8 cellular contexts compared by ENCODE assay signal in genomic region chr4:47914219-47914925, GRCh38. TPM values are rescaled to one million over a fixed set of nuclear protein-coding genes. Genes with fewer than 3 reads are reported as not detected.
A peak's percentile ranks its signal among the peaks of the same experiment; 100 is the strongest.
DNase-seq lines count a peak whose midpoint lies in the region; ATAC-seq and TF ChIP-seq lines count a peak whose summit lies in the region.

Gene NFXL1 (minus strand): TSS chr4:47914583. CDS start chr4:47914203, 380 bp downstream.

- peak within 1 kb of the TSS; percentile 84 for H2AFZ ChIP-seq in KMS-11 (ENCODE audit: low read depth)

- H3K4me1 ChIP-seq in KMS-11 (ENCODE audit: low read depth, poor library complexity, severe bottlenecking): peaks cover 4% of the 10 kb centered on the region
- H3K4me1 ChIP-seq in Panc1 (ENCODE audit: control insufficient read depth, insufficient read depth, low read length): peaks cover 3% of the 10 kb centered on the region; the same call in 1 of the 2 replicates
- peaks cover 11 to 20% (median 17%) of the 10 kb centered on the region in 4 donors for H3K4me1 ChIP-seq in esophagus muscularis mucosa
- no peaks in the 10 kb centered on the region for H3K4me1 ChIP-seq in muscle layer of colon (ENCODE audit: insufficient read depth, low read length)

- no peaks in the 10 kb centered on the region for H4K20me1 ChIP-seq in KMS-11 (ENCODE audit: insufficient read depth)

- no TSS peak for BruUV-seq in Panc1 (replicated peaks; lab: Mats Ljungman, UMichigan)

- H3K4me2 ChIP-seq in KMS-11: peak within 1 kb of the TSS; percentile 96

- H3K27me3 ChIP-seq in KMS-11 (ENCODE audit: insufficient read depth, low read depth) (no peaks in the 10 kb centered on the region), Panc1 (ENCODE audit: control insufficient read depth, insufficient read depth, low read length) (no peaks in the 10 kb centered on the region), esophagus muscularis mucosa (no peaks in the 10 kb centered on the region), muscle layer of colon (ENCODE audit: control insufficient read depth in 1 of 2, insufficient read depth in 2 of 2, low read length in 2 of 2) (no peaks in the 10 kb centered on the region)

- in situ Hi-C loops in Panc1 (cut with HindIII; ENCODE audit: low pct_unique_long_range_greater_than_20kb, low sequenced_read_pairs): no loop called here

- ATAC-seq in GM21786 (IDR thresholded peaks at IDR 0.05; ENCODE audit: unreplicated experiment) (peak; percentile 96), Panc1 (peak; percentile 100)
- ATAC-seq in activated T-cell treated with anti-CD3 and anti-CD28 coated beads, Interleukin-2, amount 50 U/mL, for 4 hours: peak; percentile 95 to 97

- H3K9ac ChIP-seq in KMS-11 (peak within 1 kb of the TSS; percentile 94), muscle layer of colon (ENCODE audit: low read length) (peak within 1 kb of the TSS; percentile 75)

- POLR2A ChIA-PET in Panc1 (lab: Charles Lee): no interaction called here

- peaks cover 11% of the 10 kb centered on the region for H3K36me3 Mint-ChIP-seq in activated T-cell treated with anti-CD3 and anti-CD28 coated beads, Interleukin-2, amount 50 U/mL, for 4 hours (ENCODE audit: insufficient read depth)

- H3K36me3 ChIP-seq in KMS-11 (ENCODE audit: insufficient read depth) (no peaks in the 10 kb centered on the region), Panc1 (ENCODE audit: control insufficient read depth, insufficient read depth, low read length) (peaks cover 2% of the 10 kb centered on the region), esophagus muscularis mucosa (peaks cover 10 to 19% (median 12%) of the 10 kb centered on the region in 4 donors), muscle layer of colon (ENCODE audit: insufficient read depth, low read length) (peaks cover 5% of the 10 kb centered on the region)

- peak; percentile 82 for DNase-seq in DMS79 treated with DMSO at 0.1 percent for 48 hours (lab: John Stamatoyannopoulos, UW)
- DNase-seq in Panc1 (ENCODE audit: low read depth, low spot score): peak; percentile 67
- DNase-seq in activated T-cell treated with anti-CD3 and anti-CD28 coated beads, Interleukin-2, amount 50 U/mL, for 4 hours: peak; percentile 95
- DNase-seq in esophagus muscularis mucosa (ENCODE audit: extremely low spot score): peak; percentile 98
- DNase-seq in stimulated activated CD8-positive, alpha-beta memory T cell treated with anti-CD3 and anti-CD28 coated beads, Interleukin-7, amount 100 ng/mL, for 1 hour (ENCODE audit: low read depth in 2 of 2): peak; percentile 91

- 1% methylated on average over 50 of the region's 55 CpGs for WGBS in esophagus muscularis mucosa

- peak within 1 kb of the TSS; percentile 96 for H3K4me3 Mint-ChIP-seq in activated T-cell treated with anti-CD3 and anti-CD28 coated beads, Interleukin-2, amount 50 U/mL, for 4 hours

- peaks cover 18% of the 10 kb centered on the region; the same call in 1 of the 2 replicates for H3K79me2 ChIP-seq in KMS-11 (ENCODE audit: insufficient read depth, low read depth)

- H3K27me3 Mint-ChIP-seq in activated T-cell treated with anti-CD3 and anti-CD28 coated beads, Interleukin-2, amount 50 U/mL, for 4 hours (ENCODE audit: low read depth): no peaks in the 10 kb centered on the region

- H3K9me3 Mint-ChIP-seq in activated T-cell treated with anti-CD3 and anti-CD28 coated beads, Interleukin-2, amount 50 U/mL, for 4 hours: no peaks in the 10 kb centered on the region

- H3K27ac ChIP-seq in KMS-11 (peak within 1 kb of the TSS; percentile 78), Panc1 (ENCODE audit: low read length) (peak within 1 kb of the TSS; percentile 77), esophagus muscularis mucosa (replicated peaks in 1 of 4) (peak within 1 kb of the TSS; percentile 81 to 88 (median 84)), muscle layer of colon (ENCODE audit: low read depth, low read length) (peak within 1 kb of the TSS; percentile 96)

- peak; percentile 27 for TF ChIP-seq POLR2A in esophagus muscularis mucosa (IDR thresholded peaks at IDR 0.05; ENCODE audit: low read depth)

- TF ChIP-seq CTCF in KMS-11 (conservative IDR thresholded peaks at IDR 0.05; ENCODE audit: low read depth, low read length) (no peak), Panc1 (IDR thresholded peaks at IDR 0.05) (no peak), esophagus muscularis mucosa (IDR thresholded peaks at IDR 0.05) (no peak)

- TF ChIP-seq EP300 in esophagus muscularis mucosa (IDR thresholded peaks at IDR 0.05): no peak

- no peaks in the 10 kb centered on the region for H3K9me3 ChIP-seq in Panc1 (ENCODE audit: control insufficient read depth, insufficient read depth, low read depth, low read length)
- H3K9me3 ChIP-seq in esophagus muscularis mucosa: no peaks in the 10 kb centered on the region
- no peaks in the 10 kb centered on the region for H3K9me3 ChIP-seq in muscle layer of colon (ENCODE audit: low read length)

- intact Hi-C loops in Panc1 (cut with micrococcal nuclease; ENCODE audit: unreplicated experiment) (no loop called here), esophagus muscularis mucosa (cut with DNase I) (loop anchor here (10.0 kb wide), 1 partner anchor 450 kb away; the partner anchor contains the start of gene COMMD8)

- H3K4me3 ChIP-seq in KMS-11 (IDR thresholded peaks at IDR 0.05; ENCODE audit: insufficient read depth, low read depth, low read length) (peak within 1 kb of the TSS; percentile 91), Panc1 (ENCODE audit: low read depth in 2 of 2, low read length in 2 of 2) (peak within 1 kb of the TSS; percentile 82 to 88), esophagus muscularis mucosa (peak within 1 kb of the TSS; percentile 85 to 92 (median 90)), muscle layer of colon (ENCODE audit: low read depth in 1 of 2, low read length in 2 of 2) (peak within 1 kb of the TSS; percentile 92 to 93)

- peaks cover 31% of the 10 kb centered on the region for H3K4me1 Mint-ChIP-seq in activated T-cell treated with anti-CD3 and anti-CD28 coated beads, Interleukin-2, amount 50 U/mL, for 4 hours (ENCODE audit: low read depth)

- CTCF ChIA-PET in Panc1 (lab: Charles Lee): interaction anchor here (0.6 kb wide), 1 partner anchor 176 kb away, joined by 4 read pairs; no protein-coding TSS in a partner anchor

RNA-seq across cellular contexts. Expression of gene NFXL1, which starts in this region (rescaled TPM):
- total RNA-seq in Panc1 (2021; ENCODE audit: unreplicated experiment): 9.2 TPM
- polyA plus RNA-seq in Panc1 (2012; ENCODE audit: insufficient read length): 4.0 TPM
- 10 to 100 TPM in 2 of 3 donors, 1 to 10 TPM in 1; 7.7 to 11.0 (median 10.5) TPM for total RNA-seq in activated T-cell treated with anti-CD3 and anti-CD28 coated beads, Interleukin-2, amount 50 U/mL, for 4 hours
- total RNA-seq in esophagus muscularis mucosa: 10 to 100 TPM in 3 of 4 donors, 1 to 10 TPM in 1; 6.5 to 15.0 (median 10.6) TPM

Comparison
In these comparisons a context has a peak if more than half of its experiments do, and no peak if none do; other contexts are left out.
1. Peak in every context shown above with its lines: DNase-seq, ATAC-seq, H3K4me3 ChIP-seq and H3K27ac ChIP-seq.